Comparison of ENCODE assay signal across 15 cellular contexts in the genomic region with DNA sequence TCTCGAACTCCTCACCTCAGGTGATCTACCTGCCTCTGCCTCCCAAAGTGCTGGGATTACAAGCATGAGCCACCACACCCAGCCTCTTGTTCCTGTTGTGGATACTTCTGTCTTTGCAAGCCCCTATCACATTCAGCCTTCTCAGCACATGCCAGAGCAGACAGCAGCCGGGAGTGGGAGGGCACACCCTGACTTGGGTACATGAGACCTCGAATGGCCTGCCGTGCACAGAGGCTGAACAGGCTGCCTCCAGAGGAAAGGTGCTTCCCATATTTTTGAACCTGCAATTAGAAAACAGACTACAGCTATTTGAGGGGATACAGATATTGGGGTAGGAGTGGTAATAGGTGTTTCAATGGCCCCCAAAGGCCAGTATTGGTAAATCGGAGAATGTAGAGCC.
A peak's percentile ranks its signal among the peaks of the same experiment; 100 is the strongest.
DNase-seq lines count a peak whose midpoint lies in the region; ATAC-seq and TF ChIP-seq lines count a peak whose summit lies in the region.
"Had no signal": no experiment of that assay in that cellular context is flagged by ENCODE, and none has a peak within 500 bp of the region (broad histone marks: within the 10 kb centered on the region; RNA-seq: fewer than 3 reads in every experiment).

No MANE protein-coding gene starts in this region.

- H3K9ac ChIP-seq in MM.1S (ENCODE audit: low read length), result no peak overlapping the region
- H3K9ac ChIP-seq: BLaER1 treated with 17β-estradiol and CSF1 and Interleukin-3, amounts not matched to agents 10 nM and 100 nM had no signal

- CTCF ChIA-PET in activated CD4-positive, alpha-beta T cell treated with anti-CD3 and anti-CD28 coated beads for 36 hours (lab: Charles Lee), result no interaction called here

- no peaks in the 10 kb centered on the region for H3K9me2 ChIP-seq in MM.1S (replicated peaks; ENCODE audit: insufficient read depth, low read length)

- ATAC-seq in activated CD4-positive, alpha-beta T cell treated with anti-CD3 and anti-CD28 coated beads for 36 hours, result no peak
- ATAC-seq: GM12878 had no signal

- H3K9me3 ChIP-seq in MM.1S (replicated peaks; ENCODE audit: insufficient read depth, low read length), result no peaks in the 10 kb centered on the region
- H3K9me3 ChIP-seq: BLaER1 treated with 17β-estradiol and CSF1 and Interleukin-3, amounts not matched to agents 10 nM and 100 nM had no signal

- H3K9me3 Mint-ChIP-seq in activated CD4-positive, alpha-beta T cell treated with anti-CD3 and anti-CD28 coated beads, Interleukin-2, amount 10 ng/mL, durations not matched to agents 24 days and 14 days, result no peaks in the 10 kb centered on the region
- no peaks in the 10 kb centered on the region for H3K9me3 Mint-ChIP-seq in activated CD4-positive, alpha-beta T cell treated with anti-CD3 and anti-CD28 coated beads for 36 hours (ENCODE audit: low read depth)
- no peaks in the 10 kb centered on the region for H3K9me3 Mint-ChIP-seq in osteocyte (ENCODE audit: unreplicated experiment)
- H3K9me3 Mint-ChIP-seq in nephron progenitor cell, result no peaks in the 10 kb centered on the region
- H3K9me3 Mint-ChIP-seq: CD4-positive, CD25-positive, alpha-beta regulatory T cell; HFFc6; IgD-negative memory B cell had no signal

- no peak overlapping the region for H3K27ac Mint-ChIP-seq in activated CD4-positive, alpha-beta T cell treated with anti-CD3 and anti-CD28 coated beads, Interleukin-2, amount 10 ng/mL, durations not matched to agents 24 days and 14 days
- H3K27ac Mint-ChIP-seq in activated CD4-positive, alpha-beta T cell treated with anti-CD3 and anti-CD28 coated beads for 36 hours, result no peak overlapping the region
- H3K27ac Mint-ChIP-seq in osteocyte (ENCODE audit: unreplicated experiment) (no peak overlapping the region), nephron progenitor cell (no peak overlapping the region)
- H3K27ac Mint-ChIP-seq: CD4-positive, CD25-positive, alpha-beta regulatory T cell; HFFc6; IgD-negative memory B cell had no signal

- H3K4me3 ChIP-seq in coronary artery (no peak overlapping the region), MM.1S (ENCODE audit: low read length) (no peak overlapping the region), brain microvascular endothelial cell (ENCODE audit: low read depth, low read length) (no peak overlapping the region)
- H3K4me3 ChIP-seq: BLaER1 treated with 17β-estradiol and CSF1 and Interleukin-3, amounts not matched to agents 10 nM and 100 nM; GM12878 had no signal

- intact Hi-C loops in activated CD4-positive, alpha-beta T cell treated with anti-CD3 and anti-CD28 coated beads, Interleukin-2, amount 10 ng/mL, durations not matched to agents 24 days and 14 days (cut with micrococcal nuclease), result no loop called here
- intact Hi-C loops in activated CD4-positive, alpha-beta T cell treated with anti-CD3 and anti-CD28 coated beads for 36 hours (cut with DNase I, micrococcal nuclease), result no loop called here

- TF ChIP-seq CTCF in coronary artery (IDR thresholded peaks at IDR 0.05) (no peak), osteocyte (IDR thresholded peaks at IDR 0.05) (no peak), nephron progenitor cell (IDR thresholded peaks at IDR 0.05) (no peak), MM.1S (IDR thresholded peaks at IDR 0.05; ENCODE audit: low read length) (no peak), brain microvascular endothelial cell (IDR thresholded peaks at IDR 0.05; ENCODE audit: low read depth, low read length, missing control alignments) (no peak)

- H3K27me3 ChIP-seq in MM.1S (replicated peaks; ENCODE audit: insufficient read depth, low read length), result peaks cover 8% of the 10 kb centered on the region; the same call in 1 of the 2 replicates
- no peaks in the 10 kb centered on the region for H3K27me3 ChIP-seq in brain microvascular endothelial cell (replicated peaks)
- H3K27me3 ChIP-seq: BLaER1 treated with 17β-estradiol and CSF1 and Interleukin-3, amounts not matched to agents 10 nM and 100 nM had no signal

- H3K36me3 ChIP-seq in MM.1S (replicated peaks; ENCODE audit: insufficient read depth, low read length), result no peaks in the 10 kb centered on the region
- H3K36me3 ChIP-seq in brain microvascular endothelial cell (replicated peaks), result no peaks in the 10 kb centered on the region
- H3K36me3 ChIP-seq: BLaER1 treated with 17β-estradiol and CSF1 and Interleukin-3, amounts not matched to agents 10 nM and 100 nM had no signal

- no peaks in the 10 kb centered on the region for H3K4me1 ChIP-seq in MM.1S (ENCODE audit: low read length)

- H3K27me3 Mint-ChIP-seq in activated CD4-positive, alpha-beta T cell treated with anti-CD3 and anti-CD28 coated beads, Interleukin-2, amount 10 ng/mL, durations not matched to agents 24 days and 14 days, result peaks cover 5% of the 10 kb centered on the region
- peaks cover 3% of the 10 kb centered on the region for H3K27me3 Mint-ChIP-seq in activated CD4-positive, alpha-beta T cell treated with anti-CD3 and anti-CD28 coated beads for 36 hours
- H3K27me3 Mint-ChIP-seq in osteocyte (ENCODE audit: unreplicated experiment), result peaks cover 13% of the 10 kb centered on the region
- H3K27me3 Mint-ChIP-seq in nephron progenitor cell (ENCODE audit: low read depth, poor library complexity), result peaks cover 3% of the 10 kb centered on the region
- H3K27me3 Mint-ChIP-seq: CD4-positive, CD25-positive, alpha-beta regulatory T cell had no signal

- H3K36me3 Mint-ChIP-seq in activated CD4-positive, alpha-beta T cell treated with anti-CD3 and anti-CD28 coated beads, Interleukin-2, amount 10 ng/mL, durations not matched to agents 24 days and 14 days (ENCODE audit: low read depth), result no peaks in the 10 kb centered on the region
- no peaks in the 10 kb centered on the region for H3K36me3 Mint-ChIP-seq in activated CD4-positive, alpha-beta T cell treated with anti-CD3 and anti-CD28 coated beads for 36 hours (ENCODE audit: low read depth)
- no peaks in the 10 kb centered on the region for H3K36me3 Mint-ChIP-seq in osteocyte (ENCODE audit: unreplicated experiment)
- no peaks in the 10 kb centered on the region for H3K36me3 Mint-ChIP-seq in nephron progenitor cell (ENCODE audit: low read depth)
- H3K36me3 Mint-ChIP-seq: CD4-positive, CD25-positive, alpha-beta regulatory T cell; IgD-negative memory B cell had no signal

- no peaks in the 10 kb centered on the region for H3F3A ChIP-seq in MM.1S (ENCODE audit: insufficient read depth, low read length)

- H3K4me2 ChIP-seq in MM.1S (ENCODE audit: low read depth, low read length), result no peak overlapping the region
- H3K4me2 ChIP-seq: BLaER1 treated with 17β-estradiol and CSF1 and Interleukin-3, amounts not matched to agents 10 nM and 100 nM had no signal

- peaks cover 7% of the 10 kb centered on the region for H3K4me1 Mint-ChIP-seq in activated CD4-positive, alpha-beta T cell treated with anti-CD3 and anti-CD28 coated beads, Interleukin-2, amount 10 ng/mL, durations not matched to agents 24 days and 14 days
- no peaks in the 10 kb centered on the region for H3K4me1 Mint-ChIP-seq in activated CD4-positive, alpha-beta T cell treated with anti-CD3 and anti-CD28 coated beads for 36 hours
- H3K4me1 Mint-ChIP-seq in osteocyte (ENCODE audit: unreplicated experiment), result no peaks in the 10 kb centered on the region
- H3K4me1 Mint-ChIP-seq in nephron progenitor cell, result no peaks in the 10 kb centered on the region

- H3K79me2 ChIP-seq in MM.1S (ENCODE audit: low read length), result no peaks in the 10 kb centered on the region

- peak; percentile 44 for DNase-seq in activated CD4-positive, alpha-beta T cell treated with anti-CD3 and anti-CD28 coated beads, Interleukin-2, amount 10 ng/mL, durations not matched to agents 24 days and 14 days
- DNase-seq in activated CD4-positive, alpha-beta T cell treated with anti-CD3 and anti-CD28 coated beads for 36 hours, result no peak
- DNase-seq in coronary artery (ENCODE audit: low spot score) (peak; percentile 41), osteocyte (ENCODE audit: extremely low spot score, unreplicated experiment) (peak; percentile 77), nephron progenitor cell (no peak), MM.1S (no peak), brain microvascular endothelial cell (no peak)
- DNase-seq: 8988T; CD4-positive, CD25-positive, alpha-beta regulatory T cell; DMS53; HCEC 1CT; HFFc6 had no signal

- H4K20me1 ChIP-seq in MM.1S (ENCODE audit: insufficient read depth, low read length), result no peaks in the 10 kb centered on the region
- H4K20me1 ChIP-seq: BLaER1 treated with 17β-estradiol and CSF1 and Interleukin-3, amounts not matched to agents 10 nM and 100 nM had no signal

- H3K4me3 Mint-ChIP-seq in activated CD4-positive, alpha-beta T cell treated with anti-CD3 and anti-CD28 coated beads, Interleukin-2, amount 10 ng/mL, durations not matched to agents 24 days and 14 days, result no peak overlapping the region
- H3K4me3 Mint-ChIP-seq in activated CD4-positive, alpha-beta T cell treated with anti-CD3 and anti-CD28 coated beads for 36 hours, result no peak overlapping the region
- H3K4me3 Mint-ChIP-seq in osteocyte (ENCODE audit: unreplicated experiment), result no peak overlapping the region
- no peak overlapping the region for H3K4me3 Mint-ChIP-seq in nephron progenitor cell
- H3K4me3 Mint-ChIP-seq: CD4-positive, CD25-positive, alpha-beta regulatory T cell; HFFc6; IgD-negative memory B cell had no signal

- H2AFZ ChIP-seq in MM.1S (ENCODE audit: low read length), result no peak overlapping the region

- in situ Hi-C loops in brain microvascular endothelial cell (cut with HindIII; ENCODE audit: low pct_ligation_motif_present, low sequenced_read_pairs), result no loop called here

- POLR2A ChIA-PET in activated CD4-positive, alpha-beta T cell treated with anti-CD3 and anti-CD28 coated beads for 36 hours (lab: Charles Lee), result no interaction called here

- H3K27ac ChIP-seq in coronary artery (no peak overlapping the region), MM.1S (ENCODE audit: low read length) (no peak overlapping the region), brain microvascular endothelial cell (no peak overlapping the region)
- H3K27ac ChIP-seq: BLaER1 treated with 17β-estradiol and CSF1 and Interleukin-3, amounts not matched to agents 10 nM and 100 nM had no signal

Comparison
In these comparisons a context has a peak if more than half of its experiments do, and no peak if none do; other contexts are left out.
1. DNase-seq: peak in activated CD4-positive, alpha-beta T cell treated with anti-CD3 and anti-CD28 coated beads, Interleukin-2, amount 10 ng/mL, durations not matched to agents 24 days and 14 days (single experiment), coronary artery (single experiment) and osteocyte (single experiment); none in activated CD4-positive, alpha-beta T cell treated with anti-CD3 and anti-CD28 coated beads for 36 hours (single experiment), nephron progenitor cell (single experiment), MM.1S (single experiment) and brain microvascular endothelial cell (single experiment).